ENCODE assay signal across 1 cellular context in genomic region chr12:106112094-106112822, GRCh38.
TF ChIP-seq lines count a peak whose summit lies in the region.

No MANE protein-coding gene starts in this region.

TF ChIP-seq in H1, 55 proteins besides CTCF, POLR2A, EP300 and RAD21 (continued from another document):
- TF ChIP-seq E2F6 (IDR thresholded peaks at IDR 0.05) (peak; percentile 69; the same call in 1 of the 2 replicates), CHD1 (IDR thresholded peaks at IDR 0.05; ENCODE audit: low read depth, low read length) (no peak), ATF2 (IDR thresholded peaks at IDR 0.05; ENCODE audit: low read length) (no peak), MAX (IDR thresholded peaks at IDR 0.05) (peak; percentile 79), KDM5A (IDR thresholded peaks at IDR 0.05; ENCODE audit: low read length) (no peak), PHF8 (conservative IDR thresholded peaks at IDR 0.05; ENCODE audit: low read depth, low read length) (no peak)
